ENCODE assay signal across 8 cellular contexts in the genomic region with DNA sequence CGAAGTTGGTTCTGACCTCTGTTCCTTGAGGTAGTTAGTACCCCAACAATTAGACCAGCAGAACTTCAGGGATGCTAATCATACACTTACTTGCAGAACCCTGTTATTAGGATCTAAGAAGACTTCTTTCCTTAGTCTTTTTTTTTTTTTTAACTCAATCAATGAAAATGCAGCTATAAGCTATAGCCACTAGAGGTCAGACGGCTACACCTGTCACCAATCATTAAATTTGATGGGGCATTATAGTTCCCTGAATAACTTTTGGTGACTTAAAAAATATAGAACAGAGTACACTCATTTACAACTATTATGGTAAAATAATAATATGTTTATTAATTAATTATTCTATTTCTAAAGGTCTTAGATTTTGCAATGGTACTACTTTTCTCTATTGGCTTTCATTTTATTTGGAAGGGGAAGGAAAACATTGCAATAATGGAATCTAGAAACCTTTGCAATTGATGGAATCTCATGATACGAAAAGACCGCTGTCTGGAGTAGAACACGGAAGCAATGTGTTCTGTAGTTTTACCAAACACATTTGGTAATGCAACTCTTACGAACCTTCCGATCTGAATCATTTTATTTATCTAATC.
DNase-seq lines count a peak whose midpoint lies in the region; ATAC-seq, FAIRE-seq and TF ChIP-seq lines count a peak whose summit lies in the region.

No MANE protein-coding gene starts in this region.

- 79 to 81% methylated on average over 7 of the region's 7 CpGs for WGBS in heart right ventricle, 2 donors
- WGBS in pancreas, 2 donors, result 35 to 46% methylated on average over 7 of the region's 7 CpGs

- no peaks in the 10 kb centered on the region for H3K9me3 ChIP-seq in heart right ventricle
- H3K9me3 ChIP-seq in pancreas, result no peaks in the 10 kb centered on the region

- FAIRE-seq in pancreas (lab: Jason Lieb, UNC), result peak; percentile 68

- H3K4me3 ChIP-seq in heart right ventricle, result no peak overlapping the region
- H3K4me3 ChIP-seq in pancreas, result no peak overlapping the region

- intact Hi-C loops in heart right ventricle (cut with DNase I) (loop anchor here in 4 of 10 donors (10.0 kb wide), 2 partner anchors 224 to 754 kb away; no protein-coding TSS in a partner anchor), left ventricle myocardium superior (cut with micrococcal nuclease) (no loop called here), pancreas (cut with DNase I) (no loop called here)

- H3K4me1 ChIP-seq in heart right ventricle (peaks cover 0 to 23% (median 10%) of the 10 kb centered on the region in 9 donors), pancreas (no peaks in the 10 kb centered on the region)

- H3K27me3 ChIP-seq in heart right ventricle (no peaks in the 10 kb centered on the region), pancreas (no peaks in the 10 kb centered on the region)

- DNase-seq in heart right ventricle, result no peak
- no peak for DNase-seq in left ventricle myocardium superior
- DNase-seq in NCI-H1105 (lab: John Stamatoyannopoulos, UW), result peak; percentile 42
- DNase-seq in cerebellar cortex (ENCODE audit: low spot score), result peak; percentile 11
- DNase-seq in pancreas, result no peak
- DNase-seq in NCI-H510A (lab: John Stamatoyannopoulos, UW), result no peak
- no peak for DNase-seq in COLO668 (lab: John Stamatoyannopoulos, UW; ENCODE audit: unreplicated experiment)

- peak in 8 of 9 donors; percentile 18 to 73 (median 62) for TF ChIP-seq CTCF in heart right ventricle (IDR thresholded peaks at IDR 0.05)
- TF ChIP-seq CTCF in pancreas (IDR thresholded peaks at IDR 0.05), result peak; percentile 36 to 62 (median 44)

- no peaks in the 10 kb centered on the region for H3K36me3 ChIP-seq in heart right ventricle
- no peaks in the 10 kb centered on the region for H3K36me3 ChIP-seq in pancreas

- H3K27ac ChIP-seq in heart right ventricle, result no peak overlapping the region
- H3K27ac ChIP-seq in pancreas, result no peak overlapping the region

- ATAC-seq in heart right ventricle (no peak), left ventricle myocardium superior (no peak), pancreas (peak; percentile 53 to 66 (median 64)), HG02610 (IDR thresholded peaks at IDR 0.05; ENCODE audit: unreplicated experiment) (no peak)

Comparison
In these comparisons a context has a peak if more than half of its experiments do, and no peak if none do; other contexts are left out.
1. ATAC-seq: peak in pancreas (4 of 4); none in heart right ventricle (0 of 8), left ventricle myocardium superior (single experiment) and HG02610 (single experiment).
2. DNase-seq: peak in NCI-H1105 (single experiment) and cerebellar cortex (single experiment); none in heart right ventricle (0 of 2), left ventricle myocardium superior (single experiment), pancreas (0 of 6), NCI-H510A (single experiment) and COLO668 (single experiment).